In the genomic region with DNA sequence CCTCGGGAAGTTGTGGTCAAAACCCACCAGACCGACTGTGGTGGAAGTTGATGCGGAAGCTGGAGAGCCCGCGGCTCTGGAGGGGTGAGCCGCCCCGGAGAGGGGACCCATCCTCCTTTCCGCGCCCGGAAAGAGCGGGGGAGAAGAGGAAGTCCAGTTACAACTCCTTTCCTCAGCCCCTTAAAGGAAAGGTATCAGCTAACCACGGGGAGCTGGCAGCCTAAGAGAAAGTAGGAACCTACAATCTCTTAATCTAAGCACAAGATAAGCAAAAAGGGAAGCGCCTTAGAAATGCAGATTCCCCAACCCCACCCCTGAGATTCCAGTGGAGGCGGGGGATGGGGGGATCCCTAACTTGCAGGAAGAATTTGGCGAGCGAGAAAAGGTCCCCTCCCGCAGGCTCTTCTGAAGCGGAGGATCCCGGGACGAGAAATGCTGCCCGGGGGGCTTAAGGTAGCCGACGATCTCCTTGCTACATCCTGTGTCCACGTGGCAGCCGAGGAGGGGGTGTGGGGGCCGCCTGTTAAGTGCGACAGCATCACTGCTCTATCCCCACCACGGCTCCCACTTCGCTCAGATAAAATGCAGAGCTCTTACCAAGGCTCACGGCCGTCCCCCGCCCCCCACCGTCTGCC, we compare ENCODE assay signal across 2 cellular contexts.
TF ChIP-seq lines count a peak whose summit lies in the region.

No MANE protein-coding gene starts in this region.

TF ChIP-seq in A549, 52 proteins besides CTCF, POLR2A, EP300 and RAD21 (continued from another document):
- TF ChIP-seq NPAS2 (CRISPR knock-in tag; IDR thresholded peaks at IDR 0.05; ENCODE audit: borderline replicate concordance) (no peak), MYC (IDR thresholded peaks at IDR 0.05; ENCODE audit: borderline replicate concordance, low read length) (no peak), RNF2 (IDR thresholded peaks at IDR 0.05; ENCODE audit: borderline replicate concordance, low read depth) (no peak)

TF ChIP-seq in HEK293, 187 proteins besides CTCF, POLR2A, EP300 and RAD21 (continued from another document and continues in another):
- TF ChIP-seq ZBTB44 (tag by site-specific recombination; IDR thresholded peaks at IDR 0.05) (no peak), ZNF530 (tag by site-specific recombination; IDR thresholded peaks at IDR 0.05; ENCODE audit: low read depth) (no peak), PATZ1 (tag by site-specific recombination; IDR thresholded peaks at IDR 0.05) (peak; percentile 56), ZNF423 (tag by site-specific recombination; IDR thresholded peaks at IDR 0.05) (no peak), ZNF350 (tag by site-specific recombination; IDR thresholded peaks at IDR 0.05) (no peak), SETDB1 (IDR thresholded peaks at IDR 0.05; ENCODE audit: insufficient read length, low read length) (no peak), ZNF639 (tag by site-specific recombination; IDR thresholded peaks at IDR 0.05) (no peak), ZNF18 (tag by site-specific recombination; IDR thresholded peaks at IDR 0.05) (no peak), ZNF114 (tag by site-specific recombination; IDR thresholded peaks at IDR 0.05) (no peak), ZBTB21 (tag by site-specific recombination; IDR thresholded peaks at IDR 0.05) (no peak), ZBTB8A (tag by site-specific recombination; IDR thresholded peaks at IDR 0.05) (no peak), ZNF621 (tag by site-specific recombination; IDR thresholded peaks at IDR 0.05) (no peak), ZBTB17 (tag by site-specific recombination; IDR thresholded peaks at IDR 0.05) (no peak), ZBTB11 (tag by site-specific recombination; conservative IDR thresholded peaks at IDR 0.05; ENCODE audit: low read depth) (peak; percentile 64), TSHZ1 (tag by site-specific recombination; IDR thresholded peaks at IDR 0.05; ENCODE audit: borderline replicate concordance) (no peak), ZNF549 (tag by site-specific recombination; IDR thresholded peaks at IDR 0.05) (no peak), HOXD13 (CRISPR knock-in tag; IDR thresholded peaks at IDR 0.05; ENCODE audit: borderline replicate concordance) (no peak), HIC1 (tag by site-specific recombination; IDR thresholded peaks at IDR 0.05) (no peak), ZNF558 (tag by site-specific recombination; IDR thresholded peaks at IDR 0.05) (no peak), ZNF792 (tag by site-specific recombination; IDR thresholded peaks at IDR 0.05) (no peak), ZNF366 (tag by site-specific recombination; conservative IDR thresholded peaks at IDR 0.05) (peak; percentile 46; the same call in 1 of the 2 replicates), ZNF544 (tag by site-specific recombination; IDR thresholded peaks at IDR 0.05) (no peak)
- TF ChIP-seq, protein P1, sequence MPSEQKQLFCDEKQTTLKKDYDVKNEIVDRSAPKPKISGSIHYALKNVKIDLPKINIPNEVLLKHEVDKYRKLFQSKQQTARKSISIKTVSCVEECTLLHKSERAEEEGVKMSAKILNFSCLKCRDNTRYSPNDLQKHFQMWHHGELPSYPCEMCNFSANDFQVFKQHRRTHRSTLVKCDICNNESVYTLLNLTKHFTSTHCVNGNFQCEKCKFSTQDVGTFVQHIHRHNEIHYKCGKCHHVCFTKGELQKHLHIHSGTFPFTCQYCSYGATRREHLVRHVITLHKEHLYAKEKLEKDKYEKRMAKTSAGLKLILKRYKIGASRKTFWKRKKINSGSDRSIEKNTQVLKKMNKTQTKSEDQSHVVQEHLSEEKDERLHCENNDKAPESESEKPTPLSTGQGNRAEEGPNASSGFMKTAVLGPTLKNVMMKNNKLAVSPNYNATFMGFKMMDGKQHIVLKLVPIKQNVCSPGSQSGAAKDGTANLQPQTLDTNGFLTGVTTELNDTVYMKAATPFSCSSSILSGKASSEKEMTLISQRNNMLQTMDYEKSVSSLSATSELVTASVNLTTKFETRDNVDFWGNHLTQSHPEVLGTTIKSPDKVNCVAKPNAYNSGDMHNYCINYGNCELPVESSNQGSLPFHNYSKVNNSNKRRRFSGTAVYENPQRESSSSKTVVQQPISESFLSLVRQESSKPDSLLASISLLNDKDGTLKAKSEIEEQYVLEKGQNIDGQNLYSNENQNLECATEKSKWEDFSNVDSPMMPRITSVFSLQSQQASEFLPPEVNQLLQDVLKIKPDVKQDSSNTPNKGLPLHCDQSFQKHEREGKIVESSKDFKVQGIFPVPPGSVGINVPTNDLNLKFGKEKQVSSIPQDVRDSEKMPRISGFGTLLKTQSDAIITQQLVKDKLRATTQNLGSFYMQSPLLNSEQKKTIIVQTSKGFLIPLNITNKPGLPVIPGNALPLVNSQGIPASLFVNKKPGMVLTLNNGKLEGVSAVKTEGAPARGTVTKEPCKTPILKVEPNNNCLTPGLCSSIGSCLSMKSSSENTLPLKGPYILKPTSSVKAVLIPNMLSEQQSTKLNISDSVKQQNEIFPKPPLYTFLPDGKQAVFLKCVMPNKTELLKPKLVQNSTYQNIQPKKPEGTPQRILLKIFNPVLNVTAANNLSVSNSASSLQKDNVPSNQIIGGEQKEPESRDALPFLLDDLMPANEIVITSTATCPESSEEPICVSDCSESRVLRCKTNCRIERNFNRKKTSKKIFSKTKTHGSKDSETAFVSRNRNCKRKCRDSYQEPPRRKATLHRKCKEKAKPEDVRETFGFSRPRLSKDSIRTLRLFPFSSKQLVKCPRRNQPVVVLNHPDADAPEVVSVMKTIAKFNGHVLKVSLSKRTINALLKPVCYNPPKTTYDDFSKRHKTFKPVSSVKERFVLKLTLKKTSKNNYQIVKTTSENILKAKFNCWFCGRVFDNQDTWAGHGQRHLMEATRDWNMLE (tag by site-specific recombination; conservative IDR thresholded peaks at IDR 0.05; ENCODE audit: low read depth): no peak
